Comparison of ENCODE assay signal across 2 cellular contexts in genomic region chr1:180911640-180912161, GRCh38.
TF ChIP-seq lines count a peak whose summit lies in the region.

No MANE protein-coding gene starts in this region.

TF ChIP-seq in SK-N-SH, 30 proteins besides CTCF, POLR2A, EP300 and RAD21 (continued from another document):
- TF ChIP-seq PBX3 (IDR thresholded peaks at IDR 0.05), result no peak
- no peak for TF ChIP-seq GATA2 (CRISPR knock-in tag; IDR thresholded peaks at IDR 0.05)
- TF ChIP-seq TAF1 (IDR thresholded peaks at IDR 0.05; ENCODE audit: borderline replicate concordance, low read depth, low read length), result no peak
- TF ChIP-seq TEAD4 (IDR thresholded peaks at IDR 0.05; ENCODE audit: borderline replicate concordance, insufficient read depth), result no peak
- no peak for TF ChIP-seq YY1 (IDR thresholded peaks at IDR 0.05; ENCODE audit: low read depth)
- TF ChIP-seq CHD2 (IDR thresholded peaks at IDR 0.05; ENCODE audit: low read length, partially characterized antibody), result no peak
- TF ChIP-seq EZH2phosphoT487 (IDR thresholded peaks at IDR 0.05; ENCODE audit: borderline replicate concordance, low read depth), result no peak
- TF ChIP-seq ELF1 (IDR thresholded peaks at IDR 0.05), result no peak
- TF ChIP-seq, protein P1, sequence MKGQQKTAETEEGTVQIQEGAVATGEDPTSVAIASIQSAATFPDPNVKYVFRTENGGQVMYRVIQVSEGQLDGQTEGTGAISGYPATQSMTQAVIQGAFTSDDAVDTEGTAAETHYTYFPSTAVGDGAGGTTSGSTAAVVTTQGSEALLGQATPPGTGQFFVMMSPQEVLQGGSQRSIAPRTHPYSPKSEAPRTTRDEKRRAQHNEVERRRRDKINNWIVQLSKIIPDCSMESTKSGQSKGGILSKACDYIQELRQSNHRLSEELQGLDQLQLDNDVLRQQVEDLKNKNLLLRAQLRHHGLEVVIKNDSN (IDR thresholded peaks at IDR 0.05; ENCODE audit: borderline replicate concordance, low read depth), result no peak
- TF ChIP-seq MEF2A (IDR thresholded peaks at IDR 0.05; ENCODE audit: borderline replicate concordance, low read depth), result no peak
- no peak for TF ChIP-seq FOXM1 (IDR thresholded peaks at IDR 0.05; ENCODE audit: low read depth)
- no peak for TF ChIP-seq RCOR1 (IDR thresholded peaks at IDR 0.05; ENCODE audit: low read length)
- no peak for TF ChIP-seq MXI1 (IDR thresholded peaks at IDR 0.05; ENCODE audit: low read depth, low read length)
- TF ChIP-seq, protein P2, sequence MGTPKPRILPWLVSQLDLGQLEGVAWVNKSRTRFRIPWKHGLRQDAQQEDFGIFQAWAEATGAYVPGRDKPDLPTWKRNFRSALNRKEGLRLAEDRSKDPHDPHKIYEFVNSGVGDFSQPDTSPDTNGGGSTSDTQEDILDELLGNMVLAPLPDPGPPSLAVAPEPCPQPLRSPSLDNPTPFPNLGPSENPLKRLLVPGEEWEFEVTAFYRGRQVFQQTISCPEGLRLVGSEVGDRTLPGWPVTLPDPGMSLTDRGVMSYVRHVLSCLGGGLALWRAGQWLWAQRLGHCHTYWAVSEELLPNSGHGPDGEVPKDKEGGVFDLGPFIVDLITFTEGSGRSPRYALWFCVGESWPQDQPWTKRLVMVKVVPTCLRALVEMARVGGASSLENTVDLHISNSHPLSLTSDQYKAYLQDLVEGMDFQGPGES (IDR thresholded peaks at IDR 0.05; ENCODE audit: low read depth, low read length), result no peak
TF ChIP-seq in SK-N-SH: peak in this region for 0.

TF ChIP-seq in SK-N-SH treated with all-trans-retinoic acid at 6 μM for 48 hours, 23 proteins besides CTCF, POLR2A, EP300 and RAD21 (continued from another document):
- TF ChIP-seq, protein P3, sequence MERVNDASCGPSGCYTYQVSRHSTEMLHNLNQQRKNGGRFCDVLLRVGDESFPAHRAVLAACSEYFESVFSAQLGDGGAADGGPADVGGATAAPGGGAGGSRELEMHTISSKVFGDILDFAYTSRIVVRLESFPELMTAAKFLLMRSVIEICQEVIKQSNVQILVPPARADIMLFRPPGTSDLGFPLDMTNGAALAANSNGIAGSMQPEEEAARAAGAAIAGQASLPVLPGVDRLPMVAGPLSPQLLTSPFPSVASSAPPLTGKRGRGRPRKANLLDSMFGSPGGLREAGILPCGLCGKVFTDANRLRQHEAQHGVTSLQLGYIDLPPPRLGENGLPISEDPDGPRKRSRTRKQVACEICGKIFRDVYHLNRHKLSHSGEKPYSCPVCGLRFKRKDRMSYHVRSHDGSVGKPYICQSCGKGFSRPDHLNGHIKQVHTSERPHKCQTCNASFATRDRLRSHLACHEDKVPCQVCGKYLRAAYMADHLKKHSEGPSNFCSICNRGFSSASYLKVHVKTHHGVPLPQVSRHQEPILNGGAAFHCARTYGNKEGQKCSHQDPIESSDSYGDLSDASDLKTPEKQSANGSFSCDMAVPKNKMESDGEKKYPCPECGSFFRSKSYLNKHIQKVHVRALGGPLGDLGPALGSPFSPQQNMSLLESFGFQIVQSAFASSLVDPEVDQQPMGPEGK (CRISPR knock-in tag; IDR thresholded peaks at IDR 0.05; ENCODE audit: borderline replicate concordance), result no peak
- TF ChIP-seq BACH2 (CRISPR knock-in tag; IDR thresholded peaks at IDR 0.05; ENCODE audit: borderline replicate concordance) (no peak), GLIS3 (CRISPR knock-in tag; IDR thresholded peaks at IDR 0.05) (no peak), TCF4 (CRISPR knock-in tag; IDR thresholded peaks at IDR 0.05; ENCODE audit: borderline replicate concordance) (no peak), ZC3H10 (CRISPR knock-in tag; IDR thresholded peaks at IDR 0.05) (no peak), ZFP3 (CRISPR knock-in tag; IDR thresholded peaks at IDR 0.05) (no peak), TSHZ2 (CRISPR knock-in tag; IDR thresholded peaks at IDR 0.05) (no peak), ZFP30 (CRISPR knock-in tag; IDR thresholded peaks at IDR 0.05) (no peak), TOX (CRISPR knock-in tag; IDR thresholded peaks at IDR 0.05; ENCODE audit: borderline replicate concordance) (no peak), ZNF70 (CRISPR knock-in tag; IDR thresholded peaks at IDR 0.05) (no peak), ZNF8 (CRISPR knock-in tag; IDR thresholded peaks at IDR 0.05) (no peak), OSR1 (CRISPR knock-in tag; IDR thresholded peaks at IDR 0.05) (no peak)
TF ChIP-seq in SK-N-SH treated with all-trans-retinoic acid at 6 μM for 48 hours: peak in this region for 0.
